Comparison of ENCODE assay signal across 1 cellular context in the genomic region with DNA sequence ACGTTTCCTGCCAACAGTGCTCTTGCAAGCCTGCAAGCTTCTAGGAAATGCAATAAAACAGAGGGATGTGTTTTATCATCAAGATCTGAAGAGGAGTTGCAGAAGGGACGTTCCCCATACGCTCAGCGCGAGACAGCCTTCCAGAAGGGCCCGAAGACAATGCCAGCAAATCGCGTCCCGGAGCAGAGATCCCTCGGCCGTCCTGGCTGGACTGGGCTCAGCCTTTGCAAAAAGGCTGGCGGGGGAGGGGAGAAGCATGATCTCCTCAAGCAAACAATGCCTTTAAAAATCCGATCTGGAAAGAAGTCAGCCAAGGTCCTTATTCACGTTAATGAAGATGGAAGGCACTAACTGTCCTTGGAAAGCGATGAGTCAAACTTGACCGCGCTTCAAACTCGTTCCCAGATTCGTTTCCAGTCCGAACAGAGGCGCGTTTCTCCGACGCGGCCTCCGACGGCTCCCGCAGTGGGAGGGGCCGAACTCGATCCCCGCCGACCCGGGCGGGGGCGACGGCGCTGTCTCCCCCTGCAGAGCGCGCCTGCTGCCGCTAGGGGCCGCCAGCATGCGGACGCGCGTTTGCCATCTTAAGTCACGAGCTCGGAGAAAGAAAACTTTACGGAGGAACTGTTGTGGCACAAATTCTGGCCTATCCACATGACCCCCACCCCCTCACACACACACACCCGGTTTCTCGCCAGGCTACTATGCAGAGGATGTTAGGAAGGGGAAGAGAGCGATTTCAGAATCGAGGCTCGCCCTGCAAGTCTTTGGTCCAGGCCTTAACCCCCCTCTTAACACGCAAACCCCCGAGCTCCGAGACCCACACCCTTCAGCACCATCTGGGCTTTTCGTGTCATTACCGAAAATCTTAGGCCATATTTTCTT.
TF ChIP-seq lines count a peak whose summit lies in the region.

No MANE protein-coding gene starts in this region.

TF ChIP-seq in HEK293, 187 proteins besides CTCF, POLR2A, EP300 and RAD21 (continued from another document and continues in another):
- TF ChIP-seq, protein P1, sequence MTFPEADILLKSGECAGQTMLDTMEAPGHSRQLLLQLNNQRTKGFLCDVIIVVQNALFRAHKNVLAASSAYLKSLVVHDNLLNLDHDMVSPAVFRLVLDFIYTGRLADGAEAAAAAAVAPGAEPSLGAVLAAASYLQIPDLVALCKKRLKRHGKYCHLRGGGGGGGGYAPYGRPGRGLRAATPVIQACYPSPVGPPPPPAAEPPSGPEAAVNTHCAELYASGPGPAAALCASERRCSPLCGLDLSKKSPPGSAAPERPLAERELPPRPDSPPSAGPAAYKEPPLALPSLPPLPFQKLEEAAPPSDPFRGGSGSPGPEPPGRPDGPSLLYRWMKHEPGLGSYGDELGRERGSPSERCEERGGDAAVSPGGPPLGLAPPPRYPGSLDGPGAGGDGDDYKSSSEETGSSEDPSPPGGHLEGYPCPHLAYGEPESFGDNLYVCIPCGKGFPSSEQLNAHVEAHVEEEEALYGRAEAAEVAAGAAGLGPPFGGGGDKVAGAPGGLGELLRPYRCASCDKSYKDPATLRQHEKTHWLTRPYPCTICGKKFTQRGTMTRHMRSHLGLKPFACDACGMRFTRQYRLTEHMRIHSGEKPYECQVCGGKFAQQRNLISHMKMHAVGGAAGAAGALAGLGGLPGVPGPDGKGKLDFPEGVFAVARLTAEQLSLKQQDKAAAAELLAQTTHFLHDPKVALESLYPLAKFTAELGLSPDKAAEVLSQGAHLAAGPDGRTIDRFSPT (tag by site-specific recombination; IDR thresholded peaks at IDR 0.05): 0 out of 2 replicates have a peak, but pooled peaks have one; percentile 22
- no peak for TF ChIP-seq ZNF350 (tag by site-specific recombination; IDR thresholded peaks at IDR 0.05)
- TF ChIP-seq ZNF394 (tag by site-specific recombination; IDR thresholded peaks at IDR 0.05; ENCODE audit: borderline replicate concordance): peak; percentile 32; the same call in 1 of the 2 replicates
- TF ChIP-seq ZNF341 (tag by site-specific recombination; IDR thresholded peaks at IDR 0.05; ENCODE audit: low read depth): 0 out of 2 replicates have a peak, but pooled peaks have one; percentile 10
- TF ChIP-seq, protein P2, sequence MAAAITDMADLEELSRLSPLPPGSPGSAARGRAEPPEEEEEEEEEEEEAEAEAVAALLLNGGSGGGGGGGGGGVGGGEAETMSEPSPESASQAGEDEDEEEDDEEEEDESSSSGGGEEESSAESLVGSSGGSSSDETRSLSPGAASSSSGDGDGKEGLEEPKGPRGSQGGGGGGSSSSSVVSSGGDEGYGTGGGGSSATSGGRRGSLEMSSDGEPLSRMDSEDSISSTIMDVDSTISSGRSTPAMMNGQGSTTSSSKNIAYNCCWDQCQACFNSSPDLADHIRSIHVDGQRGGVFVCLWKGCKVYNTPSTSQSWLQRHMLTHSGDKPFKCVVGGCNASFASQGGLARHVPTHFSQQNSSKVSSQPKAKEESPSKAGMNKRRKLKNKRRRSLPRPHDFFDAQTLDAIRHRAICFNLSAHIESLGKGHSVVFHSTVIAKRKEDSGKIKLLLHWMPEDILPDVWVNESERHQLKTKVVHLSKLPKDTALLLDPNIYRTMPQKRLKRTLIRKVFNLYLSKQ (tag by site-specific recombination; IDR thresholded peaks at IDR 0.05; ENCODE audit: borderline replicate concordance): no peak
- TF ChIP-seq KLF16 (tag by site-specific recombination; IDR thresholded peaks at IDR 0.05): no peak
- TF ChIP-seq ZNF670 (tag by site-specific recombination; IDR thresholded peaks at IDR 0.05; ENCODE audit: low read depth): no peak
- no peak for TF ChIP-seq ZBTB20 (tag by site-specific recombination; IDR thresholded peaks at IDR 0.05)
- TF ChIP-seq ZNF324 (tag by site-specific recombination; IDR thresholded peaks at IDR 0.05): no peak
- no peak for TF ChIP-seq ZNF558 (tag by site-specific recombination; IDR thresholded peaks at IDR 0.05)
- TF ChIP-seq, protein P3, sequence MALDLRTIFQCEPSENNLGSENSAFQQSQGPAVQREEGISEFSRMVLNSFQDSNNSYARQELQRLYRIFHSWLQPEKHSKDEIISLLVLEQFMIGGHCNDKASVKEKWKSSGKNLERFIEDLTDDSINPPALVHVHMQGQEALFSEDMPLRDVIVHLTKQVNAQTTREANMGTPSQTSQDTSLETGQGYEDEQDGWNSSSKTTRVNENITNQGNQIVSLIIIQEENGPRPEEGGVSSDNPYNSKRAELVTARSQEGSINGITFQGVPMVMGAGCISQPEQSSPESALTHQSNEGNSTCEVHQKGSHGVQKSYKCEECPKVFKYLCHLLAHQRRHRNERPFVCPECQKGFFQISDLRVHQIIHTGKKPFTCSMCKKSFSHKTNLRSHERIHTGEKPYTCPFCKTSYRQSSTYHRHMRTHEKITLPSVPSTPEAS (tag by site-specific recombination; IDR thresholded peaks at IDR 0.05): no peak
- TF ChIP-seq ZNF354C (tag by site-specific recombination; IDR thresholded peaks at IDR 0.05; ENCODE audit: borderline replicate concordance, low read depth): no peak
- TF ChIP-seq ZNF292 (tag by site-specific recombination; IDR thresholded peaks at IDR 0.05; ENCODE audit: borderline replicate concordance, low read depth): no peak
- TF ChIP-seq, protein P4, sequence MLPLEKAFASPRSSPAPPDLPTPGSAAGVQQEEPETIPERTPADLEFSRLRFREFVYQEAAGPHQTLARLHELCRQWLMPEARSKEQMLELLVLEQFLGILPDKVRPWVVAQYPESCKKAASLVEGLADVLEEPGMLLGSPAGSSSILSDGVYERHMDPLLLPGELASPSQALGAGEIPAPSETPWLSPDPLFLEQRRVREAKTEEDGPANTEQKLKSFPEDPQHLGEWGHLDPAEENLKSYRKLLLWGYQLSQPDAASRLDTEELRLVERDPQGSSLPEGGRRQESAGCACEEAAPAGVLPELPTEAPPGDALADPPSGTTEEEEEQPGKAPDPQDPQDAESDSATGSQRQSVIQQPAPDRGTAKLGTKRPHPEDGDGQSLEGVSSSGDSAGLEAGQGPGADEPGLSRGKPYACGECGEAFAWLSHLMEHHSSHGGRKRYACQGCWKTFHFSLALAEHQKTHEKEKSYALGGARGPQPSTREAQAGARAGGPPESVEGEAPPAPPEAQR (tag by site-specific recombination; IDR thresholded peaks at IDR 0.05): no peak
- no peak for TF ChIP-seq KLF10 (tag by site-specific recombination; IDR thresholded peaks at IDR 0.05)
- no peak for TF ChIP-seq ZNF174 (tag by site-specific recombination; IDR thresholded peaks at IDR 0.05)
- TF ChIP-seq, protein P5, sequence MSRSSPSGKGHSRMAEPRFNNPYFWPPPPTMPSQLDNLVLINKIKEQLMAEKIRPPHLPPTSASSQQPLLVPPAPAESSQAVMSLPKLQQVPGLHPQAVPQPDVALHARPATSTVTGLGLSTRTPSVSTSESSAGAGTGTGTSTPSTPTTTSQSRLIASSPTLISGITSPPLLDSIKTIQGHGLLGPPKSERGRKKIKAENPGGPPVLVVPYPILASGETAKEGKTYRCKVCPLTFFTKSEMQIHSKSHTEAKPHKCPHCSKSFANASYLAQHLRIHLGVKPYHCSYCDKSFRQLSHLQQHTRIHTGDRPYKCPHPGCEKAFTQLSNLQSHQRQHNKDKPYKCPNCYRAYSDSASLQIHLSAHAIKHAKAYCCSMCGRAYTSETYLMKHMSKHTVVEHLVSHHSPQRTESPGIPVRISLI (tag by site-specific recombination; IDR thresholded peaks at IDR 0.05): no peak
- no peak for TF ChIP-seq MEIS1 (CRISPR knock-in tag; IDR thresholded peaks at IDR 0.05; ENCODE audit: borderline replicate concordance)
- no peak for TF ChIP-seq HOXD13 (CRISPR knock-in tag; IDR thresholded peaks at IDR 0.05; ENCODE audit: borderline replicate concordance)
- TF ChIP-seq BCL11B (tag by site-specific recombination; IDR thresholded peaks at IDR 0.05; ENCODE audit: low read depth): peak; percentile 9; the same call in 1 of the 2 replicates
- TF ChIP-seq MZF1 (tag by site-specific recombination; IDR thresholded peaks at IDR 0.05; ENCODE audit: borderline replicate concordance): peak; percentile 14; the same call in 1 of the 2 replicates
- TF ChIP-seq ZNF10 (tag by site-specific recombination; IDR thresholded peaks at IDR 0.05): no peak
- TF ChIP-seq ZNF19 (tag by site-specific recombination; IDR thresholded peaks at IDR 0.05; ENCODE audit: low read depth): no peak
- TF ChIP-seq ZNF433 (tag by site-specific recombination; IDR thresholded peaks at IDR 0.05; ENCODE audit: low read depth): no peak
- TF ChIP-seq ZNF146 (tag by site-specific recombination; IDR thresholded peaks at IDR 0.05): peak; percentile 14; the same call in 1 of the 2 replicates
- no peak for TF ChIP-seq ZFP41 (tag by site-specific recombination; IDR thresholded peaks at IDR 0.05; ENCODE audit: borderline replicate concordance)
- TF ChIP-seq, protein P6, sequence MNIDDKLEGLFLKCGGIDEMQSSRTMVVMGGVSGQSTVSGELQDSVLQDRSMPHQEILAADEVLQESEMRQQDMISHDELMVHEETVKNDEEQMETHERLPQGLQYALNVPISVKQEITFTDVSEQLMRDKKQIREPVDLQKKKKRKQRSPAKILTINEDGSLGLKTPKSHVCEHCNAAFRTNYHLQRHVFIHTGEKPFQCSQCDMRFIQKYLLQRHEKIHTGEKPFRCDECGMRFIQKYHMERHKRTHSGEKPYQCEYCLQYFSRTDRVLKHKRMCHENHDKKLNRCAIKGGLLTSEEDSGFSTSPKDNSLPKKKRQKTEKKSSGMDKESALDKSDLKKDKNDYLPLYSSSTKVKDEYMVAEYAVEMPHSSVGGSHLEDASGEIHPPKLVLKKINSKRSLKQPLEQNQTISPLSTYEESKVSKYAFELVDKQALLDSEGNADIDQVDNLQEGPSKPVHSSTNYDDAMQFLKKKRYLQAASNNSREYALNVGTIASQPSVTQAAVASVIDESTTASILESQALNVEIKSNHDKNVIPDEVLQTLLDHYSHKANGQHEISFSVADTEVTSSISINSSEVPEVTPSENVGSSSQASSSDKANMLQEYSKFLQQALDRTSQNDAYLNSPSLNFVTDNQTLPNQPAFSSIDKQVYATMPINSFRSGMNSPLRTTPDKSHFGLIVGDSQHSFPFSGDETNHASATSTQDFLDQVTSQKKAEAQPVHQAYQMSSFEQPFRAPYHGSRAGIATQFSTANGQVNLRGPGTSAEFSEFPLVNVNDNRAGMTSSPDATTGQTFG (tag by site-specific recombination; IDR thresholded peaks at IDR 0.05; ENCODE audit: borderline replicate concordance): no peak
- TF ChIP-seq ZNF184 (tag by site-specific recombination; IDR thresholded peaks at IDR 0.05): no peak
- no peak for TF ChIP-seq ZNF747 (tag by site-specific recombination; IDR thresholded peaks at IDR 0.05)
- no peak for TF ChIP-seq GLI2 (tag by site-specific recombination; IDR thresholded peaks at IDR 0.05; ENCODE audit: borderline replicate concordance, low read depth)
- TF ChIP-seq, protein P7, sequence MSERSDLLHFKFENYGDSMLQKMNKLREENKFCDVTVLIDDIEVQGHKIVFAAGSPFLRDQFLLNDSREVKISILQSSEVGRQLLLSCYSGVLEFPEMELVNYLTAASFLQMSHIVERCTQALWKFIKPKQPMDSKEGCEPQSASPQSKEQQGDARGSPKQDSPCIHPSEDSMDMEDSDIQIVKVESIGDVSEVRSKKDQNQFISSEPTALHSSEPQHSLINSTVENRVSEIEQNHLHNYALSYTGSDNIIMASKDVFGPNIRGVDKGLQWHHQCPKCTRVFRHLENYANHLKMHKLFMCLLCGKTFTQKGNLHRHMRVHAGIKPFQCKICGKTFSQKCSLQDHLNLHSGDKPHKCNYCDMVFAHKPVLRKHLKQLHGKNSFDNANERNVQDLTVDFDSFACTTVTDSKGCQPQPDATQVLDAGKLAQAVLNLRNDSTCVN (tag by site-specific recombination; optimal IDR thresholded peaks at IDR 0.05): peak; percentile 88
- TF ChIP-seq ZNF76 (tag by site-specific recombination; IDR thresholded peaks at IDR 0.05; ENCODE audit: borderline replicate concordance, low read depth): no peak
- TF ChIP-seq ZNF658 (tag by site-specific recombination; IDR thresholded peaks at IDR 0.05): no peak
- TF ChIP-seq ZNF677 (tag by site-specific recombination; IDR thresholded peaks at IDR 0.05): no peak
- TF ChIP-seq GFI1B (tag by site-specific recombination; IDR thresholded peaks at IDR 0.05): no peak
- no peak for TF ChIP-seq ZNF530 (tag by site-specific recombination; IDR thresholded peaks at IDR 0.05; ENCODE audit: low read depth)
- peak; percentile 84 for TF ChIP-seq YY1 (tag by site-specific recombination; IDR thresholded peaks at IDR 0.05)
- TF ChIP-seq ZBTB48 (tag by site-specific recombination; IDR thresholded peaks at IDR 0.05): no peak
- TF ChIP-seq ZIC2 (tag by site-specific recombination; IDR thresholded peaks at IDR 0.05): peak; percentile 54; the same call in 1 of the 2 replicates
- TF ChIP-seq ZBTB1 (tag by site-specific recombination; IDR thresholded peaks at IDR 0.05): no peak
- no peak for TF ChIP-seq ZNF768 (tag by site-specific recombination; IDR thresholded peaks at IDR 0.05)
- 0 out of 2 replicates have a peak, but pooled peaks have one; percentile 23 for TF ChIP-seq YY2 (tag by site-specific recombination; IDR thresholded peaks at IDR 0.05)
- peak; percentile 58 for TF ChIP-seq GLIS1 (tag by site-specific recombination; IDR thresholded peaks at IDR 0.05)
- no peak for TF ChIP-seq FEZF1 (tag by site-specific recombination; IDR thresholded peaks at IDR 0.05)
- TF ChIP-seq ZNF221 (tag by site-specific recombination; IDR thresholded peaks at IDR 0.05; ENCODE audit: borderline replicate concordance): no peak
